ENCODE assay signal across 14 cellular contexts in the genomic region with DNA sequence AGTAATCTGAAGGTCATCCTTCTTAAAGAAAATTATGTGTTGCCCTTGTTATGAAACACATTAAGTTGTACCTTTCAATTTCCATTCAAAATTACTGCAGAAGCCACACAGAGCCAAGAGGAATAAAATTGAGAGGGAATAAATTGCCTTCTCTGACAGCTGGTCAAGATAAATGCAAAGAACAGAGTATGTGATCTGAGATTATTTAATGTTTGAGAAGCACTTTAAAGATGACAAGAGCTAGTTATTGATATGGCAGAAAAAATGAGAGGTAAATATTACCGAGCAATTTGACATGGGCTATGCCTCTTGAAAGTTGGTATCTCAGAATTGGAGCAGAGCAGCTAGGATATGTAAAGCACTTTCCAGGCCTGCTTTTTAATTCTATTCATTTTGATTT.
"Had no signal": no experiment of that assay in that cellular context is flagged by ENCODE, and none has a peak within 500 bp of the region (broad histone marks: within the 10 kb centered on the region; RNA-seq: fewer than 3 reads in every experiment).

No MANE protein-coding gene starts in this region.

- DNase-seq: activated CD4-positive, alpha-beta T cell treated with anti-CD3 and anti-CD28 coated beads for 1 hour; activated CD4-positive, alpha-beta T cell treated with anti-CD3 and anti-CD28 coated beads, Interleukin-2, amount 50 U/mL, for 4 hours; activated gamma-delta T cell treated with Interleukin-2 at 50 U/mL for 16 hours; activated T-cell treated with anti-CD3 and anti-CD28 coated beads, Interleukin-2, amount 50 U/mL, for 72 hours; cerebellar nuclear complex; cortex of kidney; heart left ventricle; left lung; retina; spleen; stimulated activated naive B cell treated with anti-CD40 and anti-IgM and Interleukin-4, amounts not matched to agents 10 μg/mL and 1 μg/mL and 100 μg/mL, for 72 hours had no signal

- H3K27me3 ChIP-seq: gastroesophageal sphincter, heart left ventricle, left lung, spleen had no signal

- ATAC-seq: activated T-cell treated with anti-CD3 and anti-CD28 coated beads, Interleukin-2, amount 50 U/mL, for 72 hours; gastroesophageal sphincter; heart left ventricle; left lung; natural killer cell treated with Interleukin-12 subunit alpha and Interleukin-12 subunit beta and Interleukin-15 and Interleukin-18, amount 100 ng/mL, for 72 hours; stimulated activated naive B cell treated with anti-CD40 and anti-IgM and Interleukin-4, amounts not matched to agents 10 μg/mL and 1 μg/mL and 100 μg/mL, for 72 hours had no signal

- H3K9me3 ChIP-seq: gastroesophageal sphincter, heart left ventricle, left lung, spleen had no signal

- H3K4me3 ChIP-seq: gastroesophageal sphincter, heart left ventricle, left lung, spleen had no signal

- H3K36me3 ChIP-seq: gastroesophageal sphincter, left lung, spleen had no signal

- H3K27ac ChIP-seq: gastroesophageal sphincter, heart left ventricle, left lung, spleen, VCaP had no signal
